Comparison of ENCODE assay signal across 6 cellular contexts in the genomic region with DNA sequence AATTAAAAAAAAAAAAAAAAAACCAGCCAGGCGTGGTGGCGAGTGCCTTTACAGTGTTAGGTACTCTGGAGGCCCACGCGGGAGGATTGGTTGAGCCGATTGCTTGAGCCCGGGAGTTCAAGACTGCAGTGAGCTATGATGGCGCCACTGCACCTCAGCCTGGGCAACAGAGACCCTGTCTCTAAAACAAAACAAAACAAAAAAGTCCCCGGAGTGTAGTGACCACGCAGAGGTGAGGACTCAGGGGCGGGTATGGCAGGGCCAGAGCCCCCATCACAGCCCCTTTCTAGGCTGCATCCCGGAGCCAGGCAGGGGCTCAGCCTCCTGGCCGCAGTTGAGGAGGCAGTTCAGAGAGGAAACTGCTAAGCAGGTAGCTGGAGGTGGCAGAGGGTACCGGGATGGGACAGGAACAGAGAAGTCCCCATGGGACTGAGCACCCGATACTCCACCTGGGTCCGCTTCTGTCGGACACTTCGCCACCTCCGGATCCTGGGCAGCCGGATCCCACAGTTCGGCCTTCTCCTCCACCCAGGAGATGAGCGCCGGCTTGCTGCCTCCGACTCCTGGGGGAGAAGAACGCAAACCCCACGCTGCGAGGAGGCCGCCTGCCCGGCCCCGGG. TPM values are rescaled to one million over a fixed set of nuclear protein-coding genes. Genes with fewer than 3 reads are reported as not detected.
DNase-seq lines count a peak whose midpoint lies in the region; ATAC-seq and TF ChIP-seq lines count a peak whose summit lies in the region.

No MANE protein-coding gene starts in this region.

- intact Hi-C loops in prostate gland (cut with DNase I), result loop anchor here (2.0 kb wide), 1 partner anchor 25 kb away; a partner anchor contains a TSS

- WGBS in prostate gland, result 10% methylated on average over 29 of the region's 29 CpGs

- peak overlapping the region; percentile 94 for H3K4me3 ChIP-seq in coronary artery
- peak overlapping the region; percentile 51 to 57 for H3K4me3 ChIP-seq in prostate gland

- peak; percentile 21 for ATAC-seq in GM18517 (IDR thresholded peaks at IDR 0.05; ENCODE audit: unreplicated experiment)
- ATAC-seq in HG03460 (IDR thresholded peaks at IDR 0.05; ENCODE audit: unreplicated experiment), result peak; percentile 10
- no peak for ATAC-seq in GM21367 (IDR thresholded peaks at IDR 0.05; ENCODE audit: unreplicated experiment)

- H3K4me1 ChIP-seq in prostate gland (replicated peaks), result peaks cover 10% of the 10 kb centered on the region

- peak overlapping the region; percentile 87 to 98 for H3K27ac ChIP-seq in coronary artery
- peak overlapping the region; percentile 90 to 94 for H3K27ac ChIP-seq in prostate gland

- no peaks in the 10 kb centered on the region for H3K36me3 ChIP-seq in prostate gland

- TF ChIP-seq CTCF in coronary artery (IDR thresholded peaks at IDR 0.05) (no peak), prostate gland (IDR thresholded peaks at IDR 0.05) (no peak)

- DNase-seq in coronary artery (ENCODE audit: low spot score) (peak; percentile 72), prostate gland (ENCODE audit: low spot score) (no peak), GM19240 (ENCODE audit: insufficient read length, low spot score) (no peak)

- no peak for TF ChIP-seq POLR2A in prostate gland (IDR thresholded peaks at IDR 0.05)

- no peaks in the 10 kb centered on the region for H3K9me3 ChIP-seq in prostate gland

- no peaks in the 10 kb centered on the region for H3K27me3 ChIP-seq in prostate gland (replicated peaks; ENCODE audit: insufficient read depth)

RNA-seq across cellular contexts. Expression of a gene that starts 0.8 kb away (rescaled TPM):
- 10 to 100 TPM; 15.8 to 22.6 TPM for total RNA-seq in prostate gland

RNA-seq across cellular contexts. Expression of a gene that starts 7.5 kb away (rescaled TPM):
- total RNA-seq in prostate gland, result 10 to 100 TPM; 46.5 to 61.1 TPM

RNA-seq across cellular contexts. Expression of a gene that starts 24.3 kb away (rescaled TPM):
- total RNA-seq in prostate gland, result 10 to 100 TPM; 15.7 to 22.5 TPM

RNA-seq across cellular contexts. Expression of a gene that starts 37.7 kb away (rescaled TPM):
- 10 to 100 TPM; 20.4 to 21.5 TPM for total RNA-seq in prostate gland

RNA-seq across cellular contexts. Expression of a gene that starts 51.6 kb away (rescaled TPM):
- 10 to 100 TPM; 16.9 to 18.9 TPM for total RNA-seq in prostate gland
